13 cellular contexts compared by ENCODE assay signal in the genomic region with DNA sequence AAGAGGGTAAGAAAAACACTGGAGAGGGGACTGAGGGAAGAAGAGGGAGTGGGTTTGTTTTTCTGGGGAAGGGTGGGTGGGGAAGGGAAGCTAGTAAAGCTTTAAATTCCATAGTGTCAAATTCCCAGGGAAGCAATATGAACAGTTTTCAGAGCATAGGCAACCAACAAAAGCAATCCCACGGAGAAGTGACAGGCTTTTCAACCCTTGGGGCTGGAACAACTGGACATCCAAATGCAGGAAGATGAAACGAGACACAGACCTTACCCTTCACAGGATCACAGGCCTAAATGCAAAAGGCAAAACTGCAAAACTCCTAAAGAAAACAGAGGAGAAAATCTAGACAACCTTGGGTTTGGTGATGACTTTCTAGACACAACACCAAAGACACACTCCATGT.
DNase-seq lines count a peak whose midpoint lies in the region; ATAC-seq and TF ChIP-seq lines count a peak whose summit lies in the region.
"Had no signal": no experiment of that assay in that cellular context is flagged by ENCODE, and none has a peak within 500 bp of the region (broad histone marks: within the 10 kb centered on the region; RNA-seq: fewer than 3 reads in every experiment).

No MANE protein-coding gene starts in this region.

- H3K27me3 ChIP-seq in SJCRH30 = no peaks in the 10 kb centered on the region
- no peaks in the 10 kb centered on the region for H3K27me3 ChIP-seq in gastroesophageal sphincter
- H3K27me3 ChIP-seq in skeletal muscle satellite cell (ENCODE audit: control insufficient read depth, insufficient read depth, low read length) = no peaks in the 10 kb centered on the region

- H3K9me3 ChIP-seq in SJCRH30 (replicated peaks) (no peaks in the 10 kb centered on the region), gastroesophageal sphincter (no peaks in the 10 kb centered on the region), skeletal muscle satellite cell (replicated peaks; ENCODE audit: low read length) (no peaks in the 10 kb centered on the region)

- H3K9ac ChIP-seq in skeletal muscle satellite cell (ENCODE audit: low read depth, low read length) = peak overlapping the region; percentile 23

- 30 to 50% methylated on average over 1 to 2 of the region's 2 CpGs for WGBS in gastroesophageal sphincter (ENCODE audit: low coverage in 1 of 2), 2 donors

- DNase-seq in EH (ENCODE audit: low read depth) = peak; percentile 31
- DNase-seq in SJCRH30 = peak in 1 of 2 experiments; percentile 67
- no peak for DNase-seq in C1 segment of cervical spinal cord (lab: John Stamatoyannopoulos, UW)
- DNase-seq in NCI-H2227 treated with DMSO at 0.1 percent for 48 hours (lab: John Stamatoyannopoulos, UW) = no peak
- DNase-seq: activated CD4-positive, CD25-positive, alpha-beta regulatory T cell treated with anti-CD3 and anti-CD28 coated beads, Interleukin-2, amount 50 U/mL, for 72 hours; CD4-positive, CD25-positive, alpha-beta regulatory T cell; EL; mammary epithelial cell; posterior cingulate gyrus; stimulated activated CD4-positive, alpha-beta T cell treated with anti-CD3 and anti-CD28 coated beads, Interleukin-2, amount 100 ng/mL, for 24 hours had no signal

- H3K4me2 ChIP-seq in skeletal muscle satellite cell (ENCODE audit: low read length) = peak overlapping the region; percentile 91

- H3K4me1 ChIP-seq in SJCRH30 = peaks cover 54% of the 10 kb centered on the region
- H3K4me1 ChIP-seq in gastroesophageal sphincter = peaks cover 2 to 96% (median 14%) of the 10 kb centered on the region in 3 donors
- peaks cover 79% of the 10 kb centered on the region for H3K4me1 ChIP-seq in skeletal muscle satellite cell (ENCODE audit: control insufficient read depth, insufficient read depth, low read length)

- TF ChIP-seq POLR2A in gastroesophageal sphincter (IDR thresholded peaks at IDR 0.05) = no peak

- H3K36me3 ChIP-seq in SJCRH30 = 0 out of 2 replicates have a peak, but pooled peaks cover 3% of the 10 kb centered on the region
- no peaks in the 10 kb centered on the region for H3K36me3 ChIP-seq in gastroesophageal sphincter
- H3K36me3 ChIP-seq in skeletal muscle satellite cell (ENCODE audit: insufficient read depth, low read length) = no peaks in the 10 kb centered on the region

- H3K4me3 ChIP-seq in SJCRH30 (no peak overlapping the region), gastroesophageal sphincter (no peak overlapping the region), skeletal muscle satellite cell (ENCODE audit: low read length) (no peak overlapping the region)

- no peak for TF ChIP-seq CTCF in gastroesophageal sphincter (IDR thresholded peaks at IDR 0.05)

- peak overlapping the region; percentile 10; the same call in 1 of the 2 replicates for H3K27ac ChIP-seq in SJCRH30
- H3K27ac ChIP-seq in gastroesophageal sphincter = peak overlapping the region; percentile 1 to 80 (median 76)

- ATAC-seq in gastroesophageal sphincter = no peak
- ATAC-seq in HG02571 (IDR thresholded peaks at IDR 0.05; ENCODE audit: unreplicated experiment) = no peak

- no peak for TF ChIP-seq EP300 in gastroesophageal sphincter (IDR thresholded peaks at IDR 0.05)
